In genomic region chr7:148847815-148848726, GRCh38 we compare ENCODE assay signal across 1 cellular context.
TF ChIP-seq lines count a peak whose summit lies in the region.

No MANE protein-coding gene starts in this region.

TF ChIP-seq in SK-N-SH treated with all-trans-retinoic acid at 6 μM for 48 hours, 23 proteins besides CTCF, POLR2A, EP300 and RAD21 (continued from another document):
- no peak for TF ChIP-seq CSRNP3 (CRISPR knock-in tag; IDR thresholded peaks at IDR 0.05)
- peak; percentile 46 for TF ChIP-seq TCF4 (CRISPR knock-in tag; IDR thresholded peaks at IDR 0.05; ENCODE audit: borderline replicate concordance)
- TF ChIP-seq TSHZ2 (CRISPR knock-in tag; IDR thresholded peaks at IDR 0.05) = 0 out of 2 replicates have a peak, but pooled peaks have one; percentile 32
- TF ChIP-seq ISL1 (CRISPR knock-in tag; IDR thresholded peaks at IDR 0.05) = peak; percentile 74
TF ChIP-seq in SK-N-SH treated with all-trans-retinoic acid at 6 μM for 48 hours: peak in this region for 3.
